9 cellular contexts compared by ENCODE assay signal in genomic region chrX:78321809-78322208, GRCh38.
DNase-seq lines count a peak whose midpoint lies in the region; ATAC-seq and FAIRE-seq lines count a peak whose summit lies in the region.
"Had no signal": no experiment of that assay in that cellular context is flagged by ENCODE, and none has a peak within 500 bp of the region (broad histone marks: within the 10 kb centered on the region; RNA-seq: fewer than 3 reads in every experiment).

No MANE protein-coding gene starts in this region.

- H3K4me1 Mint-ChIP-seq in T-helper 1 cell treated with Interleukin-12 subunit alpha and Interleukin-12 subunit beta and Interleukin-4 antibody, amounts not matched to agents 30 μg/mL and 1 μg/mL, for 36 hours (ENCODE audit: low read depth), result peaks cover 34% of the 10 kb centered on the region
- H3K4me1 Mint-ChIP-seq in effector memory CD8-positive, alpha-beta T cell (ENCODE audit: low read depth in 2 of 2), result peaks cover 15 to 16% of the 10 kb centered on the region in 2 donors

- H3K27ac Mint-ChIP-seq in T-helper 1 cell treated with Interleukin-12 subunit alpha and Interleukin-12 subunit beta and Interleukin-4 antibody, amounts not matched to agents 30 μg/mL and 1 μg/mL, for 36 hours, result peak overlapping the region; percentile 87
- H3K27ac Mint-ChIP-seq in effector memory CD8-positive, alpha-beta T cell, result peak overlapping the region; percentile 49 to 67

- peak overlapping the region; percentile 65 for H3K4me3 Mint-ChIP-seq in T-helper 1 cell treated with Interleukin-12 subunit alpha and Interleukin-12 subunit beta and Interleukin-4 antibody, amounts not matched to agents 30 μg/mL and 1 μg/mL, for 36 hours
- H3K4me3 Mint-ChIP-seq in effector memory CD8-positive, alpha-beta T cell, result peak overlapping the region; percentile 27 to 32

- peaks cover 46% of the 10 kb centered on the region for H3K36me3 Mint-ChIP-seq in T-helper 1 cell treated with Interleukin-12 subunit alpha and Interleukin-12 subunit beta and Interleukin-4 antibody, amounts not matched to agents 30 μg/mL and 1 μg/mL, for 36 hours (ENCODE audit: low read depth)
- H3K36me3 Mint-ChIP-seq in effector memory CD8-positive, alpha-beta T cell (ENCODE audit: insufficient read depth), result no peaks in the 10 kb centered on the region

- ATAC-seq in GM19035 (IDR thresholded peaks at IDR 0.05; ENCODE audit: unreplicated experiment) (peak; percentile 93), HG03135 (IDR thresholded peaks at IDR 0.05; ENCODE audit: unreplicated experiment) (peak; percentile 96)
- peak; percentile 94 for ATAC-seq in effector memory CD8-positive, alpha-beta T cell (replicated peaks)

- no peaks in the 10 kb centered on the region for H3K27me3 Mint-ChIP-seq in T-helper 1 cell treated with Interleukin-12 subunit alpha and Interleukin-12 subunit beta and Interleukin-4 antibody, amounts not matched to agents 30 μg/mL and 1 μg/mL, for 36 hours (ENCODE audit: low read depth)
- H3K27me3 Mint-ChIP-seq in effector memory CD8-positive, alpha-beta T cell, result no peaks in the 10 kb centered on the region

- DNase-seq in Ammon's horn (ENCODE audit: low spot score) (peak; percentile 43), AG20443 (ENCODE audit: low spot score) (no peak), NCI-H146 (lab: John Stamatoyannopoulos, UW) (no peak), RCC 7860 (ENCODE audit: low spot score) (no peak)
- DNase-seq in effector memory CD8-positive, alpha-beta T cell, result peak; percentile 22 to 31 (median 28)

- no peak for FAIRE-seq in RCC 7860 (lab: Jason Lieb, UNC)
- FAIRE-seq: keratinocyte had no signal

- H3K9me3 Mint-ChIP-seq in T-helper 1 cell treated with Interleukin-12 subunit alpha and Interleukin-12 subunit beta and Interleukin-4 antibody, amounts not matched to agents 30 μg/mL and 1 μg/mL, for 36 hours, result peaks cover 14% of the 10 kb centered on the region
- no peaks in the 10 kb centered on the region for H3K9me3 Mint-ChIP-seq in effector memory CD8-positive, alpha-beta T cell

Comparison
In these comparisons a context has a peak if more than half of its experiments do, and no peak if none do; other contexts are left out.
1. DNase-seq: peak in Ammon's horn (single experiment) and effector memory CD8-positive, alpha-beta T cell (3 of 3); none in AG20443 (single experiment), NCI-H146 (single experiment) and RCC 7860 (single experiment).
2. Peak in every context shown above with its lines, with median percentiles within 50 percentile points of each other: ATAC-seq.